Comparison of ENCODE assay signal across 8 cellular contexts in the genomic region with DNA sequence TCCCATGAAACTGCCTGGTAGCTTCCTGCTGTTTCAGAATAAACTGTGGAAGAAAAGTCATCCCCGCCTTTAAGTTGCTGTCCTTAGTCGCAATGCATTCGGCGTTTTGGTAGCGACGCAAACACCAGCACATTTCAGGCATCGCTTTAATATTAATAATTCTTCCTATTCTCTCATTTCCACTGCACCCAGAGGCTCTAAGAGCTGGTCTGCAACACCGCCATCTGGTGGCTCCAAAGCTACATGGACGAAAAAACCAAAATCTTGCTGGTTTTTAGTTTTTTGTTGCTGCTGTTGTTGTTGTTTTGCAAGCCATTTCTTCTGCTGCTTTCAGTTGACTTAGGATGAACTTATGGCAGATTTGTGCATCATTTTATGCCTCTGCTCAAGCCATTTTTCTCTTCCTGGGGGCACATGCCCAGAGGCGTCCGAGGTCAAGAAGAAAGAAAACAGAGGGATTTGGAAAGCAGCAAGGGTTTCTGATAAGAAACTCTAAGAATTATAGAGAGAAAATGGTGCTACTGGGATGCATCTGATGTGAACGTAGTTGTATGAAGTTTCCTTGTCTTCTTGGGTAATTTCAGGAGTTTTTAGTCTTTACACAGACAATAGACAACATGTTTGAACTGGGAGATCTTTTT.
DNase-seq lines count a peak whose midpoint lies in the region; ATAC-seq and TF ChIP-seq lines count a peak whose summit lies in the region.

No MANE protein-coding gene starts in this region.

- DNase-seq in NCI-H82 (lab: John Stamatoyannopoulos, UW), result peak; percentile 54
- no peak for DNase-seq in NCI-H82 treated with DMSO at 0.1 percent for 48 hours (lab: John Stamatoyannopoulos, UW; ENCODE audit: unreplicated experiment)
- DNase-seq in Karpas-422, result peak; percentile 65
- DNase-seq in fibroblast of mammary gland (ENCODE audit: low read depth), result peak; percentile 19
- DNase-seq in osteoblast (ENCODE audit: insufficient read length, low spot score, missing footprints), result peak; percentile 60
- DNase-seq in T-helper 1 cell, result no peak

- H3K79me2 ChIP-seq in Karpas-422 (ENCODE audit: low read length) (no peaks in the 10 kb centered on the region), SU-DHL-6 (ENCODE audit: insufficient read depth, low read length) (no peaks in the 10 kb centered on the region), osteoblast (ENCODE audit: insufficient read depth, low read length) (no peaks in the 10 kb centered on the region)

- H3K36me3 ChIP-seq in Karpas-422 (ENCODE audit: insufficient read depth, low read length), result no peaks in the 10 kb centered on the region
- no peaks in the 10 kb centered on the region for H3K36me3 ChIP-seq in SU-DHL-6 (ENCODE audit: low read length)
- no peaks in the 10 kb centered on the region for H3K36me3 ChIP-seq in osteoblast (ENCODE audit: insufficient read depth, low read length)

- no peaks in the 10 kb centered on the region for H3K4me1 ChIP-seq in Karpas-422 (ENCODE audit: low read length)
- H3K4me1 ChIP-seq in osteoblast (ENCODE audit: insufficient read depth, low read length), result no peaks in the 10 kb centered on the region

- H3K9me3 ChIP-seq in Karpas-422 (ENCODE audit: low read length) (no peaks in the 10 kb centered on the region), SU-DHL-6 (ENCODE audit: insufficient read depth, low read length) (no peaks in the 10 kb centered on the region), osteoblast (ENCODE audit: low read depth, low read length) (no peaks in the 10 kb centered on the region)

- H3K27me3 ChIP-seq in Karpas-422 (ENCODE audit: low read length) (no peaks in the 10 kb centered on the region), SU-DHL-6 (ENCODE audit: low read length) (no peaks in the 10 kb centered on the region), osteoblast (ENCODE audit: insufficient read depth, low read length) (no peaks in the 10 kb centered on the region)

- TF ChIP-seq CTCF in SU-DHL-6 (IDR thresholded peaks at IDR 0.05; ENCODE audit: insufficient read depth, low read length, poor library complexity, severe bottlenecking) (peak; percentile 22), fibroblast of mammary gland (conservative IDR thresholded peaks at IDR 0.05; ENCODE audit: control insufficient read depth, insufficient read depth, low read depth, low read length) (peak; percentile 61), osteoblast (IDR thresholded peaks at IDR 0.05; ENCODE audit: extremely low read depth, low read depth, low read length) (peak; percentile 79)

- no peak overlapping the region for H2AFZ ChIP-seq in Karpas-422 (ENCODE audit: low read length)
- H2AFZ ChIP-seq in SU-DHL-6 (ENCODE audit: low read depth, low read length, severe bottlenecking), result no peak overlapping the region
- H2AFZ ChIP-seq in osteoblast (ENCODE audit: low read length), result peak overlapping the region; percentile 50

- H3F3A ChIP-seq in SU-DHL-6 (ENCODE audit: insufficient read depth), result no peaks in the 10 kb centered on the region

- H3K4me3 ChIP-seq in Karpas-422 (ENCODE audit: low read length) (no peak overlapping the region), SU-DHL-6 (ENCODE audit: insufficient read depth, low read length, poor library complexity, severe bottlenecking) (no peak overlapping the region), fibroblast of mammary gland (ENCODE audit: control insufficient read depth, low read depth, low read length) (no peak overlapping the region), osteoblast (ENCODE audit: insufficient read depth, low read length) (peak overlapping the region; percentile 31)

- no peak for ATAC-seq in HG03460 (IDR thresholded peaks at IDR 0.05; ENCODE audit: unreplicated experiment)

- H3K9ac ChIP-seq in Karpas-422 (ENCODE audit: low read length) (no peak overlapping the region), SU-DHL-6 (ENCODE audit: low read length) (no peak overlapping the region)

- H3K4me2 ChIP-seq in Karpas-422 (ENCODE audit: low read depth, low read length, poor library complexity, severe bottlenecking) (no peak overlapping the region), SU-DHL-6 (ENCODE audit: low read depth, low read length, poor library complexity, severe bottlenecking) (no peak overlapping the region), osteoblast (ENCODE audit: insufficient read depth, low read length) (peak overlapping the region; percentile 66)

- no peaks in the 10 kb centered on the region for H3K9me2 ChIP-seq in Karpas-422 (replicated peaks; ENCODE audit: insufficient read depth, low read length)
- no peaks in the 10 kb centered on the region for H3K9me2 ChIP-seq in SU-DHL-6 (replicated peaks; ENCODE audit: insufficient read depth, low read length)

- H3K27ac ChIP-seq in Karpas-422 (ENCODE audit: low read length) (no peak overlapping the region), SU-DHL-6 (ENCODE audit: low read depth, low read length) (no peak overlapping the region), osteoblast (ENCODE audit: low read depth, low read length) (no peak overlapping the region)

- H4K20me1 ChIP-seq in Karpas-422 (ENCODE audit: insufficient read depth, low read depth, low read length) (no peaks in the 10 kb centered on the region), SU-DHL-6 (ENCODE audit: low read depth, low read length) (no peaks in the 10 kb centered on the region), osteoblast (ENCODE audit: insufficient read depth, low read length) (no peaks in the 10 kb centered on the region)

Comparison
In these comparisons a context has a peak if more than half of its experiments do, and no peak if none do; other contexts are left out.
1. DNase-seq: peak in NCI-H82 (single experiment), Karpas-422 (single experiment), fibroblast of mammary gland (single experiment) and osteoblast (single experiment); none in NCI-H82 treated with DMSO at 0.1 percent for 48 hours (single experiment) and T-helper 1 cell (0 of 5).
2. CTCF ChIP-seq: peak in every context shown above with its lines; median percentile 79 in osteoblast; 61 in fibroblast of mammary gland; 22 in SU-DHL-6.